ENCODE assay signal across 22 cellular contexts in genomic region chr15:48003447-48003846, GRCh38.
DNase-seq lines count a peak whose midpoint lies in the region; ATAC-seq, FAIRE-seq and TF ChIP-seq lines count a peak whose summit lies in the region.
"Had no signal": no experiment of that assay in that cellular context is flagged by ENCODE, and none has a peak within 500 bp of the region (broad histone marks: within the 10 kb centered on the region; RNA-seq: fewer than 3 reads in every experiment).

No MANE protein-coding gene starts in this region.

- H4K20me1 ChIP-seq in HepG2 (ENCODE audit: insufficient read depth, low read length) (no peaks in the 10 kb centered on the region), IMR-90 (ENCODE audit: insufficient read depth, low read length) (no peaks in the 10 kb centered on the region)
- H4K20me1 ChIP-seq: BLaER1 had no signal

- intact Hi-C loops in HepG2 (cut with micrococcal nuclease; ENCODE audit: unreplicated experiment) (no loop called here), right lobe of liver (cut with DNase I) (no loop called here), IMR-90 (cut with micrococcal nuclease) (no loop called here)

- no peak overlapping the region for H3K4me2 ChIP-seq in HepG2 (ENCODE audit: low read depth, low read length)
- H3K4me2 ChIP-seq in IMR-90 (ENCODE audit: low read depth, low read length), result no peak overlapping the region
- H3K4me2 ChIP-seq: BLaER1 had no signal

- WGBS in HepG2 (ENCODE audit: low lambda C conversion rate), result 48% methylated on average over 1 of the region's 1 CpG
- WGBS in right lobe of liver (ENCODE audit: insufficient coverage, low coverage, low lambda C conversion rate, missing lambda C conversion rate), result 58% methylated on average over 1 of the region's 1 CpG
- WGBS in IMR-90 (ENCODE audit: extremely low coverage in 2 of 2, insufficient read length in 1 of 2), 2 experiments, result no CpG with 5 or more reads among the region's 1 CpG

- TF ChIP-seq RAD21 in HepG2 (CRISPR knock-in tag; IDR thresholded peaks at IDR 0.05) (no peak), IMR-90 (IDR thresholded peaks at IDR 0.05; ENCODE audit: low read length) (no peak)

- H4K91ac ChIP-seq in IMR-90 (ENCODE audit: insufficient read depth, low read depth, low read length), result no peak overlapping the region

- H3K4me3 ChIP-seq in HepG2 (replicated peaks in 1 of 3; ENCODE audit: insufficient read depth in 1 of 3, low read depth in 2 of 3, low read length in 3 of 3), result no peak overlapping the region
- H3K4me3 ChIP-seq in right lobe of liver, result no peak overlapping the region
- H3K4me3 ChIP-seq in IMR-90 (ENCODE audit: insufficient read depth, low read depth, low read length), result no peak overlapping the region
- H3K4me3 ChIP-seq: BLaER1, GM12878 had no signal

- TF ChIP-seq CTCF in HepG2 (CRISPR knock-in tag; IDR thresholded peaks at IDR 0.05), result no peak
- no peak for TF ChIP-seq CTCF in right lobe of liver (IDR thresholded peaks at IDR 0.05)
- no peak for TF ChIP-seq CTCF in IMR-90 (conservative IDR thresholded peaks at IDR 0.05; ENCODE audit: low read depth, low read length)
- no peak for TF ChIP-seq CTCF in VCaP (conservative IDR thresholded peaks at IDR 0.05)

- H3K9me3 ChIP-seq in HepG2 (ENCODE audit: low read length), result peaks cover 15% of the 10 kb centered on the region
- H3K9me3 ChIP-seq in right lobe of liver, result no peaks in the 10 kb centered on the region
- no peaks in the 10 kb centered on the region for H3K9me3 ChIP-seq in IMR-90 (ENCODE audit: control insufficient read depth, insufficient read depth, low read length)
- H3K9me3 ChIP-seq: BE2C, BLaER1 had no signal

- no peak overlapping the region for H2BK15ac ChIP-seq in IMR-90 (ENCODE audit: low read depth, low read length)

- H3K23ac ChIP-seq in IMR-90 (ENCODE audit: low read depth, low read length), result no peak overlapping the region

- no peak for FAIRE-seq in HepG2 (lab: Jason Lieb, UNC)
- FAIRE-seq: GM12878, GM12892, GM19239 had no signal

- H3K27me3 ChIP-seq in HepG2 (ENCODE audit: control insufficient read depth in 1 of 2, insufficient read depth in 2 of 2, low read length in 2 of 2) (no peaks in the 10 kb centered on the region), right lobe of liver (no peaks in the 10 kb centered on the region), IMR-90 (ENCODE audit: control insufficient read depth, insufficient read depth, low read length) (peaks cover 3% of the 10 kb centered on the region)
- H3K27me3 ChIP-seq: BE2C, BLaER1 had no signal

- H3K18ac ChIP-seq in IMR-90 (ENCODE audit: low read depth, low read length), result no peak overlapping the region

- no peak for ATAC-seq in HepG2
- ATAC-seq in right lobe of liver, result no peak
- ATAC-seq in IMR-90 (ENCODE audit: low read depth), result no peak
- ATAC-seq in HG02759 (IDR thresholded peaks at IDR 0.05; ENCODE audit: unreplicated experiment), result no peak
- ATAC-seq in GM21367 (IDR thresholded peaks at IDR 0.05; ENCODE audit: unreplicated experiment), result no peak

- no peak overlapping the region for H3K9ac ChIP-seq in HepG2 (ENCODE audit: insufficient read depth, low read depth, low read length)
- no peak overlapping the region for H3K9ac ChIP-seq in IMR-90 (ENCODE audit: low read depth, low read length)
- H3K9ac ChIP-seq: BLaER1 had no signal

- no peak overlapping the region for H2AK5ac ChIP-seq in IMR-90 (ENCODE audit: low read depth, low read length)

- in situ Hi-C loops in HepG2 (cut with HindIII; ENCODE audit: extremely low pct_ligation_motif_present, low pct_unique_long_range_greater_than_20kb), result no loop called here
- in situ Hi-C loops in IMR-90 (cut with MboI; ENCODE audit: low sequenced_read_pairs), result loop anchor here (10.0 kb wide), 1 partner anchor 61 kb away; no protein-coding TSS in a partner anchor

- no peak overlapping the region for H2BK5ac ChIP-seq in IMR-90 (ENCODE audit: low read depth, low read length, poor library complexity, severe bottlenecking)

- no peak overlapping the region for H2AK9ac ChIP-seq in IMR-90 (replicated peaks; ENCODE audit: low read depth, low read length, poor library complexity)

- no peaks in the 10 kb centered on the region for H3K79me1 ChIP-seq in IMR-90 (ENCODE audit: low read depth in 1 of 2, low read length in 2 of 2)

- no peak overlapping the region for H3K4ac ChIP-seq in IMR-90 (ENCODE audit: low read depth, low read length)

- no peak overlapping the region for H2BK120ac ChIP-seq in IMR-90 (ENCODE audit: low read depth, low read length)

- H4K5ac ChIP-seq in IMR-90 (ENCODE audit: low read depth, low read length), result no peak overlapping the region

- H3K4me1 ChIP-seq in HepG2 (ENCODE audit: insufficient read depth, low read length) (no peaks in the 10 kb centered on the region), right lobe of liver (no peaks in the 10 kb centered on the region), IMR-90 (ENCODE audit: control insufficient read depth, insufficient read depth, low read length) (no peaks in the 10 kb centered on the region)
- H3K4me1 ChIP-seq: BE2C had no signal

- H3K14ac ChIP-seq in IMR-90 (replicated peaks; ENCODE audit: low read depth, low read length), result no peak overlapping the region

- CTCF ChIA-PET in HepG2 (lab: Yijun Ruan, JAX; ENCODE audit: low intra/inter-chr PET ratio, low total read pairs), result no interaction called here
- CTCF ChIA-PET in IMR-90 (lab: Yijun Ruan, JAX), result no interaction called here

- dilution Hi-C loops in IMR-90 (cut with HindIII; ENCODE audit: low sequenced_read_pairs, unreplicated experiment), result no loop called here

- no peak overlapping the region for H3K56ac ChIP-seq in IMR-90 (ENCODE audit: extremely low read depth, insufficient read depth, low read length)

- DNase-seq in HepG2 (ENCODE audit: low spot score), result no peak
- DNase-seq in right lobe of liver, result no peak
- DNase-seq in IMR-90, result no peak
- DNase-seq in SHP77 treated with DMSO at 0.1 percent for 48 hours (lab: John Stamatoyannopoulos, UW), result no peak
- DNase-seq: ACHN; BE2C; C1 segment of cervical spinal cord; CD4-positive, alpha-beta memory T cell; CD4-positive, CD25-positive, alpha-beta regulatory T cell; CD8-positive, alpha-beta memory T cell; DMS 273 treated with DMSO at 0.1 percent for 48 hours; DMS79; DND-41; EL; GDM1 had no signal

- H2AFZ ChIP-seq in HepG2 (ENCODE audit: low read length) (no peak overlapping the region), IMR-90 (replicated peaks; ENCODE audit: low read length, poor library complexity) (no peak overlapping the region)

- no peaks in the 10 kb centered on the region for H3K36me3 ChIP-seq in HepG2 (replicated peaks in 1 of 2; ENCODE audit: control insufficient read depth in 1 of 2, insufficient read depth in 2 of 2, low read length in 2 of 2)
- H3K36me3 ChIP-seq in right lobe of liver, result no peaks in the 10 kb centered on the region
- H3K36me3 ChIP-seq in IMR-90 (ENCODE audit: control insufficient read depth, insufficient read depth, low read length), result no peaks in the 10 kb centered on the region
- H3K36me3 ChIP-seq: BE2C, BLaER1 had no signal

- no peaks in the 10 kb centered on the region for H3K9me1 ChIP-seq in IMR-90 (ENCODE audit: insufficient read depth, low read length)

- POLR2A ChIA-PET in HepG2 (lab: Yijun Ruan, JAX), result no interaction called here
- POLR2A ChIA-PET in IMR-90 (lab: Charles Lee; ENCODE audit: unreplicated experiment), result no interaction called here

- TF ChIP-seq POLR2A in HepG2 (IDR thresholded peaks at IDR 0.05; ENCODE audit: insufficient read depth in 1 of 2, low read depth in 2 of 2, low read length in 2 of 2) (no peak), right lobe of liver (IDR thresholded peaks at IDR 0.05) (no peak), IMR-90 (IDR thresholded peaks at IDR 0.05; ENCODE audit: low read depth, low read length) (no peak)

- TF ChIP-seq EP300 in HepG2 (IDR thresholded peaks at IDR 0.05; ENCODE audit: low read depth in 2 of 2, low read length in 2 of 2), result no peak
- no peak for TF ChIP-seq EP300 in HepG2 (CRISPR knock-in tag; IDR thresholded peaks at IDR 0.05; ENCODE audit: borderline replicate concordance)

- no peak overlapping the region for H2BK20ac ChIP-seq in IMR-90 (ENCODE audit: low read depth, low read length)

- H4K8ac ChIP-seq in IMR-90 (ENCODE audit: low read depth in 2 of 2, low read length in 2 of 2), result no peak overlapping the region

- H3K27ac ChIP-seq in HepG2 (ENCODE audit: extremely low read length, insufficient read depth, low read length) (no peak overlapping the region), right lobe of liver (no peak overlapping the region), IMR-90 (ENCODE audit: insufficient read depth, low read length) (no peak overlapping the region), VCaP (peak overlapping the region; percentile 63)
- H3K27ac ChIP-seq: BLaER1 had no signal

- BruUV-seq in HepG2 (replicated peaks; lab: Mats Ljungman, UMichigan) (no TSS peak), IMR-90 (replicated peaks; lab: Mats Ljungman, UMichigan) (no TSS peak)

- H3K79me2 ChIP-seq in HepG2 (ENCODE audit: insufficient read depth, low read length), result no peaks in the 10 kb centered on the region

TF ChIP-seq in HepG2, 621 proteins besides CTCF, POLR2A, EP300 and RAD21 (continues in another document):
- TF ChIP-seq ZBTB34 (CRISPR knock-in tag; IDR thresholded peaks at IDR 0.05) (no peak), NCOR1 (IDR thresholded peaks at IDR 0.05; ENCODE audit: borderline replicate concordance, low read length) (no peak)

TF ChIP-seq in IMR-90, 13 proteins besides CTCF, POLR2A, EP300 and RAD21:
- TF ChIP-seq SMC3 (IDR thresholded peaks at IDR 0.05; ENCODE audit: low read depth, low read length) (no peak), BHLHE40 (IDR thresholded peaks at IDR 0.05; ENCODE audit: low read depth, low read length) (no peak), CEBPB (IDR thresholded peaks at IDR 0.05; ENCODE audit: low read depth, low read length) (no peak), MAFK (IDR thresholded peaks at IDR 0.05; ENCODE audit: low read depth, low read length) (peak; percentile 75)
